Comparison of ENCODE assay signal across 10 cellular contexts in the genomic region with DNA sequence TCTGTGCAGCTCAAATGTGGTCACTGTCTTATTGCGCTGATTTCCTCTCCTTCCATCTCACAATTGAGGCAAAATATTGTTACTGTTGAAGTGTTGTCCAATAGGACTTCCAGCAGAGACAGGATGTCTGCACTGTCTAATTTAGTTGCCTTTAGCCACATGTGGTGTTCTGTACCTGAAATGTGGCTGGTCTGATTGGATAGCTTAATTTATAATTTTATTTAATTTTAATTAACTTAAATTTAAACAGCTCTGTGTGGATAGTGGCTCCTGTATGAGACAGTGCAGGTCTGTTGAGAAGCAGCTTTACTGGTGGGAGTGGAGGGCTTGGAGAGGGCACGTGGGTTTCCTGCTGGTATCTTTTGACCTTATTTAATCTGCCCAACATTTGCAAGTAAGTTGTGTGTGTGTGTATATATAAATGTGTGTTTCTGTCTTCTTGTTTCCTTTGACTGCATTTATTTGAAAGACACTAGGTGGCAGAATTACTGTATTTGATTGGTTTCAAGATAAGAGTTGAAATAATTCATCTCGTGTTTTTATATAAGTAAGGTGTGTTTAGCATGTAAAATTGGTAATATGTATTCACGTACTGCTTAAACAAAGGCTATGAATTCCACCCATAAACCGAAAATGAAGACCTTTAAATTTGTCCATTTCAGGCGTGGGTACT. TPM values are rescaled to one million over a fixed set of nuclear protein-coding genes. Genes with fewer than 3 reads are reported as not detected.
DNase-seq lines count a peak whose midpoint lies in the region; ATAC-seq and TF ChIP-seq lines count a peak whose summit lies in the region.
"Had no signal": no experiment of that assay in that cellular context is flagged by ENCODE, and none has a peak within 500 bp of the region (broad histone marks: within the 10 kb centered on the region; RNA-seq: fewer than 3 reads in every experiment).

No MANE protein-coding gene starts in this region.

- peak; percentile 11 for DNase-seq in SIG-M5 treated with dmso at 0.1 percent for 504 hours (lab: John Stamatoyannopoulos, UW; ENCODE audit: unreplicated experiment)
- DNase-seq in SIG-M5 (lab: John Stamatoyannopoulos, UW) = no peak
- peak; percentile 53 for DNase-seq in dermis blood vessel endothelial cell
- DNase-seq in osteocyte (ENCODE audit: extremely low spot score, unreplicated experiment) = no peak
- DNase-seq in stimulated activated CD4-positive, alpha-beta T cell treated with anti-CD3 and anti-CD28 coated beads, Interleukin-4, amount 100 ng/mL, for 4 hours = no peak
- no peak for DNase-seq in hypothalamus (lab: John Stamatoyannopoulos, UW)
- DNase-seq: DMS153 had no signal

- H3K4me2 ChIP-seq in OCI-LY3 (ENCODE audit: low read length) = no peak overlapping the region

- no peak overlapping the region for H2AFZ ChIP-seq in OCI-LY3 (ENCODE audit: low read depth, low read length)

- no peaks in the 10 kb centered on the region for H3K9me3 Mint-ChIP-seq in osteocyte (ENCODE audit: unreplicated experiment)
- H3K9me3 Mint-ChIP-seq: mesothelial cell of epicardium had no signal

- H3K27ac ChIP-seq in OCI-LY3 (ENCODE audit: low read length) = no peak overlapping the region

- H3K9ac ChIP-seq in OCI-LY3 (ENCODE audit: low read length) = no peak overlapping the region

- ATAC-seq in GM21447 (IDR thresholded peaks at IDR 0.05; ENCODE audit: unreplicated experiment) = no peak

- no peak overlapping the region for H3K4me3 ChIP-seq in OCI-LY3 (ENCODE audit: low read length)

- H3K27me3 Mint-ChIP-seq in osteocyte (ENCODE audit: unreplicated experiment) = no peaks in the 10 kb centered on the region

- no peaks in the 10 kb centered on the region for H3K9me3 ChIP-seq in OCI-LY3 (ENCODE audit: insufficient read depth, low read length)

- H3K4me1 Mint-ChIP-seq in osteocyte (ENCODE audit: unreplicated experiment) = no peaks in the 10 kb centered on the region
- H3K4me1 Mint-ChIP-seq: mesothelial cell of epicardium had no signal

- H3K27ac Mint-ChIP-seq in osteocyte (ENCODE audit: unreplicated experiment) = no peak overlapping the region
- H3K27ac Mint-ChIP-seq: mesothelial cell of epicardium had no signal

- H3K36me3 ChIP-seq in OCI-LY3 (replicated peaks; ENCODE audit: low read depth, low read length) = peaks cover 79% of the 10 kb centered on the region

- peaks cover 28% of the 10 kb centered on the region for H3K36me3 Mint-ChIP-seq in osteocyte (ENCODE audit: unreplicated experiment)

- no peak overlapping the region for H3K4me3 Mint-ChIP-seq in osteocyte (ENCODE audit: unreplicated experiment)
- H3K4me3 Mint-ChIP-seq: mesothelial cell of epicardium had no signal

- peaks cover 16% of the 10 kb centered on the region; the same call in 1 of the 2 replicates for H4K20me1 ChIP-seq in OCI-LY3 (ENCODE audit: insufficient read depth, low read length)

- no peaks in the 10 kb centered on the region for H3K27me3 ChIP-seq in OCI-LY3 (ENCODE audit: low read depth, low read length)

- no peaks in the 10 kb centered on the region for H3K4me1 ChIP-seq in OCI-LY3 (ENCODE audit: low read length)

- no peaks in the 10 kb centered on the region for H3K79me2 ChIP-seq in OCI-LY3 (ENCODE audit: low read length)

- TF ChIP-seq CTCF in OCI-LY3 (IDR thresholded peaks at IDR 0.05; ENCODE audit: low read depth, low read length) (peak; percentile 42), osteocyte (IDR thresholded peaks at IDR 0.05) (peak; percentile 50)

RNA-seq across cellular contexts. Expression of a gene that starts 55.3 kb away (rescaled TPM):
- 0.19 and 0.34 TPM in 2 replicates for total RNA-seq in dermis blood vessel endothelial cell
- 0.83 and 1.1 TPM in 2 replicates for total RNA-seq in osteocyte

Comparison
In these comparisons a context has a peak if more than half of its experiments do, and no peak if none do; other contexts are left out.
1. DNase-seq: peak in SIG-M5 treated with dmso at 0.1 percent for 504 hours (single experiment) and dermis blood vessel endothelial cell (single experiment); none in SIG-M5 (single experiment), osteocyte (single experiment), stimulated activated CD4-positive, alpha-beta T cell treated with anti-CD3 and anti-CD28 coated beads, Interleukin-4, amount 100 ng/mL, for 4 hours (0 of 2) and hypothalamus (0 of 51).